Comparison of ENCODE assay signal across 7 cellular contexts in the genomic region with DNA sequence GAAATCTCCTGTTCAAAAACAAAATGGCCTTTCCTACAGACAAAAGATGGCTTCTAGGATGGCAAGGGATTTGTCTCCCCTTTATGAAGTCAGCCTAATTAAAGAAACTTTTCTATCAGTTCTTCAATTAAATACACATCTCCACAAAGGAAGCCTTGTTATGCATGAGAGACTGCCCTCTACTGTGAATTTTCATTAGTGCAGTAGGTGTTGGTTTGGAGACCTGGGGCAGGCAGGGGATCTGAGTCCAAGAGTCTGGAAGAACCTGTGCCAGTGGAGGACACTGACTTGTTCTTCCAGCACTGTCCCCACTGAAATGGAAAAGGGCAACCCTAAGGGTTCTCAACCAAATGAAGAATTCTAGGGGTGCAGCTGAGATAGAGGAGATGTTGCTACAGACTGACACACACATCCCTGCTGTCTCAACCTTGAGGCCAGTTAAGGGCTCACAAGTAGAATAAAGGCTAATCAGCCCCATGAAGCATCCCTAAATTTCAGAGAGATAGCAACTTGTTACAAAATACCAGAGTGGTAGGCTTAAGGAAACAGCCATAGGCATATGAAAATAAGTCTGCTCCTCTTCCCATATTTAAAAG.
A peak's percentile ranks its signal among the peaks of the same experiment; 100 is the strongest.
DNase-seq lines count a peak whose midpoint lies in the region; ATAC-seq and TF ChIP-seq lines count a peak whose summit lies in the region.

No MANE protein-coding gene starts in this region.

- no peaks in the 10 kb centered on the region for H3K9me3 ChIP-seq in breast epithelium

- H3K4me1 ChIP-seq in GM23338 (ENCODE audit: insufficient read depth) (no peaks in the 10 kb centered on the region), breast epithelium (no peaks in the 10 kb centered on the region)

- no peaks in the 10 kb centered on the region for H3K79me2 ChIP-seq in GM23338 (replicated peaks; ENCODE audit: insufficient read depth)

- intact Hi-C loops in breast epithelium (cut with DNase I; ENCODE audit: low total_unique reads) = loop anchor here (10.0 kb wide), 1 partner anchor 365 kb away; no protein-coding TSS in a partner anchor

- H2AFZ ChIP-seq in GM23338 = no peak overlapping the region

- H3K27ac Mint-ChIP-seq in GM23338 = no peak overlapping the region
- no peak overlapping the region for H3K27ac Mint-ChIP-seq in type B pancreatic cell
- H3K27ac Mint-ChIP-seq in effector memory CD8-positive, alpha-beta T cell = no peak overlapping the region

- no peak overlapping the region for H3K4me2 ChIP-seq in GM23338

- H3K36me3 ChIP-seq in GM23338 (ENCODE audit: insufficient read depth) (no peaks in the 10 kb centered on the region), breast epithelium (no peaks in the 10 kb centered on the region)

- peak; percentile 80 to 84 for TF ChIP-seq CTCF in GM23338 (conservative IDR thresholded peaks at IDR 0.05; ENCODE audit: low read depth in 2 of 2)
- peak; percentile 60 to 82 (median 78) for TF ChIP-seq CTCF in breast epithelium (IDR thresholded peaks at IDR 0.05)
- TF ChIP-seq CTCF in type B pancreatic cell (conservative IDR thresholded peaks at IDR 0.05) = peak; percentile 84

- H3K4me3 ChIP-seq in GM23338 (no peak overlapping the region), breast epithelium (no peak overlapping the region)

- H3K36me3 Mint-ChIP-seq in GM23338 (ENCODE audit: low read depth) (no peaks in the 10 kb centered on the region), type B pancreatic cell (no peaks in the 10 kb centered on the region)
- no peaks in the 10 kb centered on the region for H3K36me3 Mint-ChIP-seq in effector memory CD8-positive, alpha-beta T cell (ENCODE audit: insufficient read depth)

- DNase-seq in EL (peak; percentile 68), GM23338 (ENCODE audit: low spot score) (peak; percentile 81), NCI-H226 (peak; percentile 35), breast epithelium (ENCODE audit: low spot score in 2 of 2) (peak in 1 of 2 donors; percentile 55), kidney glomerular epithelial cell (lab: John Stamatoyannopoulos, UW) (peak; percentile 72), type B pancreatic cell (ENCODE audit: extremely low spot score, unreplicated experiment) (no peak)
- DNase-seq in effector memory CD8-positive, alpha-beta T cell = no peak

- no peaks in the 10 kb centered on the region for H3F3A ChIP-seq in GM23338 (replicated peaks; ENCODE audit: low read depth)

- H3K27ac ChIP-seq in GM23338 (ENCODE audit: low read depth) (no peak overlapping the region), breast epithelium (no peak overlapping the region)

- H3K27me3 ChIP-seq in GM23338 (ENCODE audit: insufficient read depth) (no peaks in the 10 kb centered on the region), breast epithelium (no peaks in the 10 kb centered on the region)

- H4K20me1 ChIP-seq in GM23338 (replicated peaks; ENCODE audit: insufficient read depth) = no peaks in the 10 kb centered on the region

- H3K9me2 ChIP-seq in GM23338 (ENCODE audit: insufficient read depth) = no peaks in the 10 kb centered on the region

- H3K4me3 Mint-ChIP-seq in GM23338 (no peak overlapping the region), type B pancreatic cell (no peak overlapping the region)
- H3K4me3 Mint-ChIP-seq in effector memory CD8-positive, alpha-beta T cell = no peak overlapping the region

- peak; percentile 83 for ATAC-seq in GM23338
- ATAC-seq in effector memory CD8-positive, alpha-beta T cell (replicated peaks) = no peak

- H3K9me3 Mint-ChIP-seq in GM23338 (no peaks in the 10 kb centered on the region), type B pancreatic cell (no peaks in the 10 kb centered on the region)
- no peaks in the 10 kb centered on the region for H3K9me3 Mint-ChIP-seq in effector memory CD8-positive, alpha-beta T cell

- peaks cover 17% of the 10 kb centered on the region for H3K4me1 Mint-ChIP-seq in GM23338
- peaks cover 37% of the 10 kb centered on the region for H3K4me1 Mint-ChIP-seq in type B pancreatic cell (ENCODE audit: unreplicated experiment)
- no peaks in the 10 kb centered on the region for H3K4me1 Mint-ChIP-seq in effector memory CD8-positive, alpha-beta T cell (ENCODE audit: low read depth in 2 of 2)

- peaks cover 3% of the 10 kb centered on the region for H3K27me3 Mint-ChIP-seq in GM23338 (ENCODE audit: insufficient read depth, low read depth, poor library complexity)
- H3K27me3 Mint-ChIP-seq in type B pancreatic cell = peaks cover 6% of the 10 kb centered on the region
- no peaks in the 10 kb centered on the region for H3K27me3 Mint-ChIP-seq in effector memory CD8-positive, alpha-beta T cell

- no peak for TF ChIP-seq POLR2A in breast epithelium (IDR thresholded peaks at IDR 0.05)

TF ChIP-seq in GM23338, 12 proteins besides CTCF, POLR2A, EP300 and RAD21 (continues in another document):
- no peak for TF ChIP-seq ZNF114 (CRISPR knock-in tag; IDR thresholded peaks at IDR 0.05)
- TF ChIP-seq POLR2AphosphoS5 (IDR thresholded peaks at IDR 0.05; ENCODE audit: low read depth) = no peak
- no peak for TF ChIP-seq EZH2 (IDR thresholded peaks at IDR 0.05; ENCODE audit: low read depth, unreplicated experiment)
- no peak for TF ChIP-seq NANOG (IDR thresholded peaks at IDR 0.05; ENCODE audit: borderline replicate concordance)
- no peak for TF ChIP-seq JUNB (IDR thresholded peaks at IDR 0.05; ENCODE audit: unreplicated experiment)
- TF ChIP-seq, protein P1, sequence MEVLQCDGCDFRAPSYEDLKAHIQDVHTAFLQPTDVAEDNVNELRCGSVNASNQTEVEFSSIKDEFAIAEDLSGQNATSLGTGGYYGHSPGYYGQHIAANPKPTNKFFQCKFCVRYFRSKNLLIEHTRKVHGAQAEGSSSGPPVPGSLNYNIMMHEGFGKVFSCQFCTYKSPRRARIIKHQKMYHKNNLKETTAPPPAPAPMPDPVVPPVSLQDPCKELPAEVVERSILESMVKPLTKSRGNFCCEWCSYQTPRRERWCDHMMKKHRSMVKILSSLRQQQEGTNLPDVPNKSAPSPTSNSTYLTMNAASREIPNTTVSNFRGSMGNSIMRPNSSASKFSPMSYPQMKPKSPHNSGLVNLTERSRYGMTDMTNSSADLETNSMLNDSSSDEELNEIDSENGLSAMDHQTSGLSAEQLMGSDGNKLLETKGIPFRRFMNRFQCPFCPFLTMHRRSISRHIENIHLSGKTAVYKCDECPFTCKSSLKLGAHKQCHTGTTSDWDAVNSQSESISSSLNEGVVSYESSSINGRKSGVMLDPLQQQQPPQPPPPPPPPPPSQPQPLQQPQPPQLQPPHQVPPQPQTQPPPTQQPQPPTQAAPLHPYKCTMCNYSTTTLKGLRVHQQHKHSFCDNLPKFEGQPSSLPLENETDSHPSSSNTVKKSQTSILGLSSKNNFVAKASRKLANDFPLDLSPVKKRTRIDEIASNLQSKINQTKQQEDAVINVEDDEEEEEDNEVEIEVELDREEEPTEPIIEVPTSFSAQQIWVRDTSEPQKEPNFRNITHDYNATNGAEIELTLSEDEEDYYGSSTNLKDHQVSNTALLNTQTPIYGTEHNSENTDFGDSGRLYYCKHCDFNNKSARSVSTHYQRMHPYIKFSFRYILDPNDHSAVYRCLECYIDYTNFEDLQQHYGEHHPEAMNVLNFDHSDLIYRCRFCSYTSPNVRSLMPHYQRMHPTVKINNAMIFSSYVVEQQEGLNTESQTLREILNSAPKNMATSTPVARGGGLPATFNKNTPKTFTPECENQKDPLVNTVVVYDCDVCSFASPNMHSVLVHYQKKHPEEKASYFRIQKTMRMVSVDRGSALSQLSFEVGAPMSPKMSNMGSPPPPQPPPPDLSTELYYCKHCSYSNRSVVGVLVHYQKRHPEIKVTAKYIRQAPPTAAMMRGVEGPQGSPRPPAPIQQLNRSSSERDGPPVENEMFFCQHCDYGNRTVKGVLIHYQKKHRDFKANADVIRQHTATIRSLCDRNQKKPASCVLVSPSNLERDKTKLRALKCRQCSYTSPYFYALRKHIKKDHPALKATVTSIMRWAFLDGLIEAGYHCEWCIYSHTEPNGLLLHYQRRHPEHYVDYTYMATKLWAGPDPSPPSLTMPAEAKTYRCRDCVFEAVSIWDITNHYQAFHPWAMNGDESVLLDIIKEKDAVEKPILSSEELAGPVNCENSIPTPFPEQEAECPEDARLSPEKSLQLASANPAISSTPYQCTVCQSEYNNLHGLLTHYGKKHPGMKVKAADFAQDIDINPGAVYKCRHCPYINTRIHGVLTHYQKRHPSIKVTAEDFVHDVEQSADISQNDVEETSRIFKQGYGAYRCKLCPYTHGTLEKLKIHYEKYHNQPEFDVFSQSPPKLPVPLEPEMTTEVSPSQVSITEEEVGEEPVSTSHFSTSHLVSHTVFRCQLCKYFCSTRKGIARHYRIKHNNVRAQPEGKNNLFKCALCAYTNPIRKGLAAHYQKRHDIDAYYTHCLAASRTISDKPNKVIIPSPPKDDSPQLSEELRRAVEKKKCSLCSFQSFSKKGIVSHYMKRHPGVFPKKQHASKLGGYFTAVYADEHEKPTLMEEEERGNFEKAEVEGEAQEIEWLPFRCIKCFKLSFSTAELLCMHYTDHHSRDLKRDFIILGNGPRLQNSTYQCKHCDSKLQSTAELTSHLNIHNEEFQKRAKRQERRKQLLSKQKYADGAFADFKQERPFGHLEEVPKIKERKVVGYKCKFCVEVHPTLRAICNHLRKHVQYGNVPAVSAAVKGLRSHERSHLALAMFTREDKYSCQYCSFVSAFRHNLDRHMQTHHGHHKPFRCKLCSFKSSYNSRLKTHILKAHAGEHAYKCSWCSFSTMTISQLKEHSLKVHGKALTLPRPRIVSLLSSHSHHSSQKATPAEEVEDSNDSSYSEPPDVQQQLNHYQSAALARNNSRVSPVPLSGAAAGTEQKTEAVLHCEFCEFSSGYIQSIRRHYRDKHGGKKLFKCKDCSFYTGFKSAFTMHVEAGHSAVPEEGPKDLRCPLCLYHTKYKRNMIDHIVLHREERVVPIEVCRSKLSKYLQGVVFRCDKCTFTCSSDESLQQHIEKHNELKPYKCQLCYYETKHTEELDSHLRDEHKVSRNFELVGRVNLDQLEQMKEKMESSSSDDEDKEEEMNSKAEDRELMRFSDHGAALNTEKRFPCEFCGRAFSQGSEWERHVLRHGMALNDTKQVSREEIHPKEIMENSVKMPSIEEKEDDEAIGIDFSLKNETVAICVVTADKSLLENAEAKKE (CRISPR knock-in tag; IDR thresholded peaks at IDR 0.05) = no peak
- no peak for TF ChIP-seq EZH2phosphoT487 (IDR thresholded peaks at IDR 0.05; ENCODE audit: unreplicated experiment)
- TF ChIP-seq CREB1 (CRISPR knock-in tag; IDR thresholded peaks at IDR 0.05; ENCODE audit: low read depth) = no peak
- TF ChIP-seq, protein P2, sequence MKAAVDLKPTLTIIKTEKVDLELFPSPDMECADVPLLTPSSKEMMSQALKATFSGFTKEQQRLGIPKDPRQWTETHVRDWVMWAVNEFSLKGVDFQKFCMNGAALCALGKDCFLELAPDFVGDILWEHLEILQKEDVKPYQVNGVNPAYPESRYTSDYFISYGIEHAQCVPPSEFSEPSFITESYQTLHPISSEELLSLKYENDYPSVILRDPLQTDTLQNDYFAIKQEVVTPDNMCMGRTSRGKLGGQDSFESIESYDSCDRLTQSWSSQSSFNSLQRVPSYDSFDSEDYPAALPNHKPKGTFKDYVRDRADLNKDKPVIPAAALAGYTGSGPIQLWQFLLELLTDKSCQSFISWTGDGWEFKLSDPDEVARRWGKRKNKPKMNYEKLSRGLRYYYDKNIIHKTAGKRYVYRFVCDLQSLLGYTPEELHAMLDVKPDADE (IDR thresholded peaks at IDR 0.05) = no peak
- TF ChIP-seq STAT1 (IDR thresholded peaks at IDR 0.05; ENCODE audit: unreplicated experiment) = no peak

Comparison
In these comparisons a context has a peak if more than half of its experiments do, and no peak if none do; other contexts are left out.
1. DNase-seq: peak in EL (single experiment), GM23338 (single experiment), NCI-H226 (single experiment) and kidney glomerular epithelial cell (single experiment); none in type B pancreatic cell (single experiment) and effector memory CD8-positive, alpha-beta T cell (0 of 3).
2. Peak in every context shown above with its lines, with median percentiles within 50 percentile points of each other: CTCF ChIP-seq.